Comparison of ENCODE assay signal across 9 cellular contexts in the genomic region with DNA sequence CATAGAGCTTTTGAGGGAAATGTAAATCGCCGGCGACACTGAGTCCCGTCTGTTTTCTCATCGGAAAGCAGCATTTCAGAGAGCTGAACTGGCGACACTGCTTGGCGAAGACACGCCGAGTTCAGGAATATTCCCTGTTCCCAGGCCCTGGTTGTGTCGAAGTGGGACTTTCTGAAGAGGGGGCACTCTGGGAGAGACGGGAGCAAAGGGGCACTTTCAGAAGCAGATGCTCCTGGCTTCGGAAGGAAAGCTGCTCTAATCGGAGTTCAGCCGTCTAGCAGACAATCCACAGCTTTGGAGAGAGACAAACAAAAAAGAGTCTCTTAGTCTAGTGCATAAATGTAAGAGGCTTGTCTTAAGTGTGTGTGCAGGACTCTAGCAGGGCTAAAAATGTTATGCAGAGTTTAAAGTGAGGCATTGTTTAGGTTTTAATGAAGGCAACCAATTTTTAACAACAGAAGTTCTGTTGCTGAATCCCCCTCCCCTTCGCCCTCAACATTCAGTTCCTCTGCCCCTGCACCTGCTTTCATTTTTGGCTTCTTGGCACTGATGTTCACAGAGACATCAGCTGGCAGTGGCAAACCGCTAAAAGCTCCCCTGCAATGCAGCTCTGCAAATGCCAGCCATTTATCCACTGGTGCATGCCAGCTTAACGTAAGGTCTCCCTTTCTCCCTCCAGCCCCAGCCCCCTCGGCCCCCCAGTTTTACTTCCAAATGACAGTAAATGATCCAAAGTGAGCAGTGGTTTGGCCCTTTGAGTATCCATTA.
DNase-seq lines count a peak whose midpoint lies in the region; ATAC-seq, FAIRE-seq and TF ChIP-seq lines count a peak whose summit lies in the region.
"Had no signal": no experiment of that assay in that cellular context is flagged by ENCODE, and none has a peak within 500 bp of the region (broad histone marks: within the 10 kb centered on the region; RNA-seq: fewer than 3 reads in every experiment).

No MANE protein-coding gene starts in this region.

- intact Hi-C loops in pancreas (cut with DNase I), result no loop called here

- TF ChIP-seq CTCF in fibroblast of villous mesenchyme (IDR thresholded peaks at IDR 0.05; ENCODE audit: insufficient read depth, low read depth, low read length) (no peak), pancreas (IDR thresholded peaks at IDR 0.05) (no peak)

- H3K4me1 ChIP-seq in pancreas, result no peaks in the 10 kb centered on the region

- no peaks in the 10 kb centered on the region for H3K9me3 ChIP-seq in pancreas

- peak overlapping the region in 1 of 4 donors; percentile 43 for H3K27ac ChIP-seq in pancreas

- H3K4me3 ChIP-seq in fibroblast of villous mesenchyme (ENCODE audit: low read depth, low read length) (peak overlapping the region; percentile 35), pancreas (peak overlapping the region in 2 of 4 donors; percentile 23 to 29)

- DNase-seq in ELF-1 (ENCODE audit: low read depth, low spot score) (peak; percentile 27), NCI-H69 (lab: John Stamatoyannopoulos, UW) (peak; percentile 95), fibroblast of villous mesenchyme (ENCODE audit: low read depth) (no peak), pancreas (peak in 1 of 6 donors; percentile 27), NCI-H226 (no peak)
- DNase-seq: activated CD4-positive, alpha-beta memory T cell treated with anti-CD3 and anti-CD28 coated beads, Interleukin-2, amount 10 ng/mL, durations not matched to agents 7 days and 5 days had no signal

- FAIRE-seq in pancreas (lab: Jason Lieb, UNC), result no peak

- H3K36me3 ChIP-seq in pancreas, result no peaks in the 10 kb centered on the region

- WGBS in pancreas, 2 donors, result 18 to 32% methylated on average over 18 of the region's 18 CpGs

- peak in 3 of 4 donors; percentile 44 to 61 (median 54) for ATAC-seq in pancreas
- no peak for ATAC-seq in GM21515 (IDR thresholded peaks at IDR 0.05; ENCODE audit: unreplicated experiment)
- no peak for ATAC-seq in HG02763 (IDR thresholded peaks at IDR 0.05; ENCODE audit: unreplicated experiment)
- no peak for ATAC-seq in HG03565 (IDR thresholded peaks at IDR 0.05; ENCODE audit: unreplicated experiment)

- no peaks in the 10 kb centered on the region for H3K27me3 ChIP-seq in pancreas

Comparison
In these comparisons a context has a peak if more than half of its experiments do, and no peak if none do; other contexts are left out.
1. DNase-seq: peak in ELF-1 (single experiment) and NCI-H69 (single experiment); none in fibroblast of villous mesenchyme (single experiment) and NCI-H226 (single experiment).
2. ATAC-seq: peak in pancreas (3 of 4); none in GM21515 (single experiment), HG02763 (single experiment) and HG03565 (single experiment).